In genomic region chr10:50739618-50740350, GRCh38 we compare ENCODE assay signal across 8 cellular contexts. TPM values are rescaled to one million over a fixed set of nuclear protein-coding genes. Genes with fewer than 3 reads are reported as not detected.
DNase-seq lines count a peak whose midpoint lies in the region; ATAC-seq and TF ChIP-seq lines count a peak whose summit lies in the region.

TSS of gene ASAH2B (plus strand) at chr10:50739936. CDS start at chr10:50745131, 5,195 bp downstream.

- H3K4me3 ChIP-seq in dorsolateral prefrontal cortex, result peak within 1 kb of the TSS; percentile 55 to 85 (median 73)
- H3K4me3 ChIP-seq in lower leg skin (ENCODE audit: low read depth, poor library complexity, severe bottlenecking), result peak within 1 kb of the TSS; percentile 71

- peak within 1 kb of the TSS in 51 of 59 donors; percentile 2 to 87 (median 71) for H3K27ac ChIP-seq in dorsolateral prefrontal cortex

- TF ChIP-seq CTCF in dorsolateral prefrontal cortex (IDR thresholded peaks at IDR 0.05 in 54 of 56, conservative IDR thresholded peaks at IDR 0.05 in 2 of 56; ENCODE audit: low read depth in 1 of 56, partially characterized antibody in 56 of 56), result no peak
- no peak for TF ChIP-seq CTCF in lower leg skin (IDR thresholded peaks at IDR 0.05)

- ATAC-seq in GM18858 (IDR thresholded peaks at IDR 0.05; ENCODE audit: unreplicated experiment) (peak; percentile 64), HG03060 (IDR thresholded peaks at IDR 0.05; ENCODE audit: low read depth, unreplicated experiment) (peak; percentile 42)

- peak; percentile 58 for DNase-seq in A172 (ENCODE audit: low spot score)
- peak; percentile 48 for DNase-seq in NCI-H345 treated with DMSO at 0.1 percent for 48 hours (lab: John Stamatoyannopoulos, UW; ENCODE audit: unreplicated experiment)
- DNase-seq in activated CD4-positive, alpha-beta T cell treated with anti-CD3 and anti-CD28 coated beads, Interleukin-2, amount 50 U/mL, for 4 hours, result peak; percentile 65 to 67
- peak; percentile 42 to 84 (median 74) for DNase-seq in dorsolateral prefrontal cortex
- DNase-seq in lower leg skin (ENCODE audit: low spot score in 2 of 2), result peak; percentile 41 to 93
- DNase-seq in stimulated activated CD4-positive, alpha-beta T cell treated with anti-CD3 and anti-CD28 coated beads, Interleukin-4, amount 100 ng/mL, for 1 hour, result peak; percentile 81

- intact Hi-C loops in dorsolateral prefrontal cortex (cut with DNase I), result no loop called here
- intact Hi-C loops in lower leg skin (cut with DNase I; ENCODE audit: low total_unique reads), result no loop called here

- H3K27me3 ChIP-seq in dorsolateral prefrontal cortex, result peaks cover 0 to 5% (median 0%) of the 10 kb centered on the region in 45 donors

- no peak for TF ChIP-seq POLR2A in lower leg skin (IDR thresholded peaks at IDR 0.05)

- 0 to 1% methylated on average over 47 to 63 of the region's 63 CpGs for WGBS in lower leg skin, 2 donors

RNA-seq across cellular contexts. Expression of gene ASAH2B, which starts in this region (rescaled TPM):
- 3.0 and 3.1 TPM in 2 replicates for total RNA-seq in A172 (2014; rRNA removed; shearing (Covaris generic))
- total RNA-seq in dorsolateral prefrontal cortex (10 to 100 TPM in 10 of 120 experiments, 1 to 10 TPM in 110; 1.7 to 14.1 (median 6.1) TPM), lower leg skin (1 to 10 TPM; 1.2 to 4.0 (median 2.5) TPM)

Comparison
In these comparisons a context has a peak if more than half of its experiments do, and no peak if none do; other contexts are left out.
1. Peak in every context shown above with its lines: DNase-seq, ATAC-seq, H3K4me3 ChIP-seq and H3K27ac ChIP-seq.